1 cellular context compared by ENCODE assay signal in genomic region chr14:36766974-36767373, GRCh38.
TF ChIP-seq lines count a peak whose summit lies in the region.

No MANE protein-coding gene starts in this region.

TF ChIP-seq in HEK293, 187 proteins besides CTCF, POLR2A, EP300 and RAD21 (continued from another document):
- TF ChIP-seq ZBTB10 (tag by site-specific recombination; IDR thresholded peaks at IDR 0.05) (no peak), ZNF416 (tag by site-specific recombination; IDR thresholded peaks at IDR 0.05) (no peak), KLF1 (tag by site-specific recombination; IDR thresholded peaks at IDR 0.05) (no peak), ZNF692 (tag by site-specific recombination; IDR thresholded peaks at IDR 0.05) (no peak), OVOL3 (tag by site-specific recombination; IDR thresholded peaks at IDR 0.05) (no peak), KLF9 (tag by site-specific recombination; IDR thresholded peaks at IDR 0.05; ENCODE audit: low read depth) (no peak)
- TF ChIP-seq, protein P1, sequence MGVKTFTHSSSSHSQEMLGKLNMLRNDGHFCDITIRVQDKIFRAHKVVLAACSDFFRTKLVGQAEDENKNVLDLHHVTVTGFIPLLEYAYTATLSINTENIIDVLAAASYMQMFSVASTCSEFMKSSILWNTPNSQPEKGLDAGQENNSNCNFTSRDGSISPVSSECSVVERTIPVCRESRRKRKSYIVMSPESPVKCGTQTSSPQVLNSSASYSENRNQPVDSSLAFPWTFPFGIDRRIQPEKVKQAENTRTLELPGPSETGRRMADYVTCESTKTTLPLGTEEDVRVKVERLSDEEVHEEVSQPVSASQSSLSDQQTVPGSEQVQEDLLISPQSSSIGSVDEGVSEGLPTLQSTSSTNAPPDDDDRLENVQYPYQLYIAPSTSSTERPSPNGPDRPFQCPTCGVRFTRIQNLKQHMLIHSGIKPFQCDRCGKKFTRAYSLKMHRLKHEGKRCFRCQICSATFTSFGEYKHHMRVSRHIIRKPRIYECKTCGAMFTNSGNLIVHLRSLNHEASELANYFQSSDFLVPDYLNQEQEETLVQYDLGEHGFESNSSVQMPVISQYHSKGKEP (tag by site-specific recombination; IDR thresholded peaks at IDR 0.05), result no peak
